Comparison of ENCODE assay signal across 7 cellular contexts in genomic region chr2:53785378-53785777, GRCh38. TPM values are rescaled to one million over a fixed set of nuclear protein-coding genes. Genes with fewer than 3 reads are reported as not detected.
A peak's percentile ranks its signal among the peaks of the same experiment; 100 is the strongest.
DNase-seq lines count a peak whose midpoint lies in the region; ATAC-seq and TF ChIP-seq lines count a peak whose summit lies in the region.

No MANE protein-coding gene starts in this region.

- no peak overlapping the region for H2AFZ ChIP-seq in H9 (ENCODE audit: low read length)

- TF ChIP-seq CTCF in H9 (conservative IDR thresholded peaks at IDR 0.05) (no peak), foreskin fibroblast (IDR thresholded peaks at IDR 0.05; ENCODE audit: low read depth, low read length) (no peak)

- no peak overlapping the region for H3K23ac ChIP-seq in H9 (ENCODE audit: insufficient read length, low read depth, low read length)

- DNase-seq in H9 (no peak), T-cell (no peak), foreskin fibroblast (no peak), hippocampal formation (lab: John Stamatoyannopoulos, UW) (no peak), superior temporal gyrus (ENCODE audit: extremely low spot score) (no peak), SK-N-DZ (ENCODE audit: low spot score) (no peak)

- no peak overlapping the region for H3K27ac ChIP-seq in H9 (ENCODE audit: insufficient read length, low read depth, low read length)
- H3K27ac ChIP-seq in skin epidermis, result peak overlapping the region in 10 of 21 experiments; percentile 15 to 94 (median 88)

- no peak overlapping the region for H2BK20ac ChIP-seq in H9 (ENCODE audit: low read depth, low read length, poor library complexity, severe bottlenecking)

- H4K91ac ChIP-seq in H9 (ENCODE audit: insufficient read length, low read depth, low read length), result no peak overlapping the region

- H3K79me1 ChIP-seq in H9 (ENCODE audit: insufficient read depth, low read depth, low read length, poor library complexity, severe bottlenecking), result peaks cover 7% of the 10 kb centered on the region

- POLR2A ChIA-PET in T-cell (lab: Charles Lee), result interaction anchor here (0.7 to 3.5 kb wide), 3 partner anchors 18 to 1819 kb away, joined by 3 to 27 read pairs (median 18); partner anchors contain the start of gene CHAC2 (in 2 of the 2)

- WGBS in H9 (ENCODE audit: extremely low coverage, insufficient read length, low lambda C conversion rate), result no CpG with 5 or more reads among the region's 11 CpGs

- peaks cover 31% of the 10 kb centered on the region; the same call in 1 of the 2 replicates for H3K79me2 ChIP-seq in H9 (ENCODE audit: insufficient read depth, low read length)

- CTCF ChIA-PET in T-cell (lab: Charles Lee), result interaction anchor here in 1 of 2 donors (3.1 kb wide), 1 partner anchor 18 kb away, joined by 21 read pairs; the partner anchor contains the start of gene CHAC2

- no peak overlapping the region for H2BK15ac ChIP-seq in H9 (ENCODE audit: low read depth, low read length)

- H2BK120ac ChIP-seq in H9 (ENCODE audit: low read depth, low read length, poor library complexity, severe bottlenecking), result no peak overlapping the region

- H3K4me3 Mint-ChIP-seq in H9 (peak overlapping the region; percentile 97 to 99), T-cell (peak overlapping the region; percentile 97 to 99 (median 97))

- H3K4me1 Mint-ChIP-seq in H9 (peaks cover 41 to 43% of the 10 kb centered on the region in 2 experiments), T-cell (peaks cover 58 to 61% (median 58%) of the 10 kb centered on the region in 3 donors)

- no peaks in the 10 kb centered on the region for H3K9me3 ChIP-seq in H9 (ENCODE audit: control insufficient read depth, low read depth, low read length)

- H3K27me3 Mint-ChIP-seq in H9 (ENCODE audit: low read depth) (no peaks in the 10 kb centered on the region), T-cell (no peaks in the 10 kb centered on the region)

- no peak overlapping the region for H2BK5ac ChIP-seq in H9 (ENCODE audit: insufficient read length, low read length)

- H3K4me3 ChIP-seq in foreskin fibroblast (ENCODE audit: low read depth in 1 of 2, low read length in 2 of 2), result peak overlapping the region; percentile 79 to 89
- H3K4me3 ChIP-seq in skin epidermis, result peak overlapping the region in 6 of 7 experiments; percentile 75 to 94 (median 85)

- no peak overlapping the region for H3K56ac ChIP-seq in H9 (ENCODE audit: insufficient read length, low read depth, low read length)

- peak overlapping the region; percentile 100 for H3K4me2 ChIP-seq in H9 (ENCODE audit: insufficient read depth, insufficient read length, low read length)

- H2BK12ac ChIP-seq in H9 (ENCODE audit: insufficient read length, low read depth, low read length), result no peak overlapping the region

- no peak overlapping the region for H4K8ac ChIP-seq in H9 (replicated peaks; ENCODE audit: insufficient read length, low read depth, low read length)

- no peak overlapping the region for H3K14ac ChIP-seq in H9 (ENCODE audit: insufficient read depth, low read length)

- no peak overlapping the region for H2AK5ac ChIP-seq in H9 (ENCODE audit: insufficient read length, low read length)

- no peaks in the 10 kb centered on the region for H3K27me3 ChIP-seq in H9 (ENCODE audit: insufficient read depth, low read length)

- H3K27ac Mint-ChIP-seq in H9, result peak overlapping the region in 1 of 3 experiments; percentile 47; a peak in 2 of 7 replicates
- peak overlapping the region in 1 of 2 donors; percentile 93 for H3K27ac Mint-ChIP-seq in T-cell

- no peaks in the 10 kb centered on the region for H3K4me1 ChIP-seq in H9 (ENCODE audit: insufficient read depth, low read length)

- no peak overlapping the region for H4K5ac ChIP-seq in H9 (ENCODE audit: insufficient read length, low read depth, low read length)

- H3K4ac ChIP-seq in H9 (ENCODE audit: low read depth, low read length), result no peak overlapping the region

- no peaks in the 10 kb centered on the region for H3K9me3 Mint-ChIP-seq in H9
- H3K9me3 Mint-ChIP-seq in T-cell, result no peaks in the 10 kb centered on the region

- no peak for ATAC-seq in T-cell (replicated peaks in 1 of 4)

- H3K18ac ChIP-seq in H9 (ENCODE audit: insufficient read length, low read depth, low read length), result no peak overlapping the region

- H3T11ph ChIP-seq in H9 (ENCODE audit: low read length), result no peak overlapping the region

- peak overlapping the region; percentile 44 for H3K9ac ChIP-seq in H9 (ENCODE audit: extremely low read depth, insufficient read length, low read length)

- H3K36me3 Mint-ChIP-seq in H9 (ENCODE audit: insufficient read depth in 1 of 3, low read depth in 3 of 3), result peaks cover 6 to 14% (median 8%) of the 10 kb centered on the region in 3 experiments; a peak in 4 of 7 replicates
- H3K36me3 Mint-ChIP-seq in T-cell, result peaks cover 8% of the 10 kb centered on the region

- peaks cover 15% of the 10 kb centered on the region for H3K23me2 ChIP-seq in H9 (ENCODE audit: insufficient read length, low read depth, low read length, poor library complexity, severe bottlenecking)

- peaks cover 5% of the 10 kb centered on the region for H4K20me1 ChIP-seq in H9 (ENCODE audit: control insufficient read depth, insufficient read depth, insufficient read length)

RNA-seq across cellular contexts. Expression of gene ASB3, which starts 1.4 kb away (rescaled TPM):
- 23.1 and 25.5 TPM in 2 replicates for total RNA-seq in H9 (2021)
- 10 to 100 TPM; 27.5 to 36.4 (median 30.7) TPM for total RNA-seq in T-cell
- polyA plus RNA-seq in SK-N-DZ (2014; cell fraction: cytosol; rRNA removed), result 32.3 and 32.4 TPM in 2 replicates
- polyA plus RNA-seq in SK-N-DZ (2014; cell fraction: nucleus; rRNA removed), result 17.5 and 27.1 TPM in 2 replicates

RNA-seq across cellular contexts. Expression of gene ERLEC1, which starts 1.5 kb away (rescaled TPM):
- total RNA-seq in H9 (2021) (21.6 and 23.3 TPM in 2 replicates), T-cell (10 to 100 TPM; 16.7 to 28.3 (median 25.2) TPM)
- 36.4 and 37.7 TPM in 2 replicates for polyA plus RNA-seq in SK-N-DZ (2014; cell fraction: cytosol; rRNA removed)
- polyA plus RNA-seq in SK-N-DZ (2014; cell fraction: nucleus; rRNA removed), result 24.3 and 33.0 TPM in 2 replicates

RNA-seq across cellular contexts. Expression of gene CHAC2, which starts 17.8 kb away (rescaled TPM):
- total RNA-seq in H9 (2021) (10.7 and 11.3 TPM in 2 replicates), T-cell (1 to 10 TPM; 1.4 to 3.7 (median 2.7) TPM)
- polyA plus RNA-seq in SK-N-DZ (2014; cell fraction: cytosol; rRNA removed), result 14.8 and 19.1 TPM in 2 replicates
- polyA plus RNA-seq in SK-N-DZ (2014; cell fraction: nucleus; rRNA removed), result 8.0 and 15.4 TPM in 2 replicates
